Comparison of ENCODE assay signal across 1 cellular context in the genomic region with DNA sequence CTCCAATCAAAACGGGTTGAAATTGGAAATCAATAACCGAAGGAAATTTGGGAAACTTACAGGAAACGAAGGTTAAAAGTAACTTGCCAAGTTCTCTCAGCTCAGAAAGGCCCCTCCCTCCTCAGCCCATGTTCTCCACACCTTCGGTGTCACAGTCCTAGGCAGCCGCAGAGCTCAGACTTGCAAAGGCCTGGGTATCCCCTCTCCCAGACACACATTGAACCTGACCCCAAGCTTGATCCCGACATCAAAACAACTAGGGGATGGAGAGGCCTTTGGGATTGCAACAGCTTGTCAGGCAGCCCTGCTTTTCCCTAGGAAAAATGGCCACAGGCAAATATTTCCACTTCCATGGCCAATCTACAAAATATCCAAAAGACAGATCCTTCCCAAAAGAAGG.
TF ChIP-seq lines count a peak whose summit lies in the region.

No MANE protein-coding gene starts in this region.

TF ChIP-seq in K562, 482 proteins besides CTCF, POLR2A, EP300 and RAD21 (continued from another document):
- TF ChIP-seq MGA (IDR thresholded peaks at IDR 0.05), result no peak
- no peak for TF ChIP-seq SMARCE1 (IDR thresholded peaks at IDR 0.05)
- TF ChIP-seq SRSF7 (optimal IDR thresholded peaks at IDR 0.05; ENCODE audit: low read depth, low read length), result no peak
- no peak for TF ChIP-seq PHB2 (IDR thresholded peaks at IDR 0.05; ENCODE audit: low read depth)
- no peak for TF ChIP-seq ESRRB (CRISPR knock-in tag; IDR thresholded peaks at IDR 0.05; ENCODE audit: borderline replicate concordance)
- TF ChIP-seq ZNF583 (CRISPR knock-in tag; IDR thresholded peaks at IDR 0.05), result no peak
- TF ChIP-seq, protein P1, sequence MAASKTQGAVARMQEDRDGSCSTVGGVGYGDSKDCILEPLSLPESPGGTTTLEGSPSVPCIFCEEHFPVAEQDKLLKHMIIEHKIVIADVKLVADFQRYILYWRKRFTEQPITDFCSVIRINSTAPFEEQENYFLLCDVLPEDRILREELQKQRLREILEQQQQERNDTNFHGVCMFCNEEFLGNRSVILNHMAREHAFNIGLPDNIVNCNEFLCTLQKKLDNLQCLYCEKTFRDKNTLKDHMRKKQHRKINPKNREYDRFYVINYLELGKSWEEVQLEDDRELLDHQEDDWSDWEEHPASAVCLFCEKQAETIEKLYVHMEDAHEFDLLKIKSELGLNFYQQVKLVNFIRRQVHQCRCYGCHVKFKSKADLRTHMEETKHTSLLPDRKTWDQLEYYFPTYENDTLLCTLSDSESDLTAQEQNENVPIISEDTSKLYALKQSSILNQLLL (CRISPR knock-in tag; IDR thresholded peaks at IDR 0.05; ENCODE audit: borderline replicate concordance), result no peak
- TF ChIP-seq, protein P2, sequence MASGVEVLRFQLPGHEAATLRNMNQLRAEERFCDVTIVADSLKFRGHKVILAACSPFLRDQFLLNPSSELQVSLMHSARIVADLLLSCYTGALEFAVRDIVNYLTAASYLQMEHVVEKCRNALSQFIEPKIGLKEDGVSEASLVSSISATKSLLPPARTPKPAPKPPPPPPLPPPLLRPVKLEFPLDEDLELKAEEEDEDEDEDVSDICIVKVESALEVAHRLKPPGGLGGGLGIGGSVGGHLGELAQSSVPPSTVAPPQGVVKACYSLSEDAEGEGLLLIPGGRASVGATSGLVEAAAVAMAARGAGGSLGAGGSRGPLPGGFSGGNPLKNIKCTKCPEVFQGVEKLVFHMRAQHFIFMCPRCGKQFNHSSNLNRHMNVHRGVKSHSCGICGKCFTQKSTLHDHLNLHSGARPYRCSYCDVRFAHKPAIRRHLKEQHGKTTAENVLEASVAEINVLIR (CRISPR knock-in tag; IDR thresholded peaks at IDR 0.05), result no peak
- TF ChIP-seq, protein P3, sequence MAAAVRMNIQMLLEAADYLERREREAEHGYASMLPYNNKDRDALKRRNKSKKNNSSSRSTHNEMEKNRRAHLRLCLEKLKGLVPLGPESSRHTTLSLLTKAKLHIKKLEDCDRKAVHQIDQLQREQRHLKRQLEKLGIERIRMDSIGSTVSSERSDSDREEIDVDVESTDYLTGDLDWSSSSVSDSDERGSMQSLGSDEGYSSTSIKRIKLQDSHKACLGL (CRISPR knock-in tag; IDR thresholded peaks at IDR 0.05; ENCODE audit: borderline replicate concordance, poor library complexity, severe bottlenecking), result no peak
- no peak for TF ChIP-seq ZNF76 (CRISPR knock-in tag; IDR thresholded peaks at IDR 0.05; ENCODE audit: borderline replicate concordance)
- TF ChIP-seq ZNF445 (CRISPR knock-in tag; IDR thresholded peaks at IDR 0.05; ENCODE audit: low read depth), result no peak
- no peak for TF ChIP-seq EGR1 (conservative IDR thresholded peaks at IDR 0.05)
- TF ChIP-seq NCOA6 (IDR thresholded peaks at IDR 0.05), result no peak
- no peak for TF ChIP-seq PRDM10 (IDR thresholded peaks at IDR 0.05; ENCODE audit: partially characterized antibody)
- TF ChIP-seq SRSF9 (IDR thresholded peaks at IDR 0.05; ENCODE audit: borderline replicate concordance, low read depth, low read length), result no peak
- no peak for TF ChIP-seq CHD1 (IDR thresholded peaks at IDR 0.05; ENCODE audit: low read length)
